In genomic region chr17:35612924-35613521, GRCh38 we compare ENCODE assay signal across 1 cellular context.
TF ChIP-seq lines count a peak whose summit lies in the region.

No MANE protein-coding gene starts in this region.

TF ChIP-seq in HepG2, 621 proteins besides CTCF, POLR2A, EP300 and RAD21:
- peak; percentile 73 for TF ChIP-seq STAG1 (CRISPR knock-in tag; IDR thresholded peaks at IDR 0.05)
- TF ChIP-seq SMC3 (IDR thresholded peaks at IDR 0.05; ENCODE audit: low read length): peak; percentile 56
- TF ChIP-seq BATF2 (CRISPR knock-in tag; IDR thresholded peaks at IDR 0.05): no peak
